In genomic region chr13:50358221-50358620, GRCh38 we compare ENCODE assay signal across 12 cellular contexts.
A peak's percentile ranks its signal among the peaks of the same experiment; 100 is the strongest.
DNase-seq lines count a peak whose midpoint lies in the region; ATAC-seq, FAIRE-seq and TF ChIP-seq lines count a peak whose summit lies in the region.
"Had no signal": no experiment of that assay in that cellular context is flagged by ENCODE, and none has a peak within 500 bp of the region (broad histone marks: within the 10 kb centered on the region; RNA-seq: fewer than 3 reads in every experiment).

No MANE protein-coding gene starts in this region.

- H3K27ac Mint-ChIP-seq in naive B cell: peak overlapping the region in 4 of 6 donors; percentile 1 to 85 (median 40)
- H3K27ac Mint-ChIP-seq in activated CD8-positive, alpha-beta T cell treated with anti-CD3 and anti-CD28 coated beads, Interleukin-2, amount 10 ng/mL, durations not matched to agents 7 days and 5 days: no peak overlapping the region
- H3K27ac Mint-ChIP-seq in endodermal cell: no peak overlapping the region

- H3K4me3 Mint-ChIP-seq in naive B cell (peak overlapping the region in 1 of 8 donors; percentile 51), endodermal cell (no peak overlapping the region)
- no peak overlapping the region for H3K4me3 Mint-ChIP-seq in activated CD8-positive, alpha-beta T cell treated with anti-CD3 and anti-CD28 coated beads, Interleukin-2, amount 10 ng/mL, durations not matched to agents 7 days and 5 days

- intact Hi-C loops in HepG2 (cut with micrococcal nuclease; ENCODE audit: unreplicated experiment): no loop called here
- intact Hi-C loops in dorsolateral prefrontal cortex (cut with DNase I): no loop called here

- POLR2A ChIA-PET in HepG2 (lab: Yijun Ruan, JAX): no interaction called here
- POLR2A ChIA-PET in activated CD8-positive, alpha-beta T cell treated with anti-CD3 and anti-CD28 coated beads, Interleukin-2, amount 10 ng/mL, durations not matched to agents 7 days and 5 days (lab: Charles Lee): interaction anchor here (0.8 kb wide), 1 partner anchor 234 kb away, joined by 3 read pairs; no protein-coding TSS in a partner anchor

- no peaks in the 10 kb centered on the region for H3K9me3 ChIP-seq in liver (ENCODE audit: control insufficient read depth in 4 of 4, low read length in 3 of 4)
- no peaks in the 10 kb centered on the region for H3K9me3 ChIP-seq in HepG2 (ENCODE audit: low read length)
- H3K9me3 ChIP-seq in endodermal cell (ENCODE audit: control insufficient read depth, low read length): no peaks in the 10 kb centered on the region
- H3K9me3 ChIP-seq: BLaER1 treated with 17β-estradiol and CSF1 and Interleukin-3, amounts not matched to agents 10 nM and 100 nM had no signal

- no peaks in the 10 kb centered on the region for H3K36me3 ChIP-seq in liver (ENCODE audit: control insufficient read depth in 4 of 4, insufficient read depth in 3 of 4, low read depth in 1 of 4, low read length in 3 of 4)
- no peaks in the 10 kb centered on the region for H3K36me3 ChIP-seq in HepG2 (replicated peaks in 1 of 2; ENCODE audit: control insufficient read depth in 1 of 2, insufficient read depth in 2 of 2, low read length in 2 of 2)
- no peaks in the 10 kb centered on the region for H3K36me3 ChIP-seq in endodermal cell (ENCODE audit: control insufficient read depth, insufficient read depth, low read length)
- H3K36me3 ChIP-seq: BLaER1 treated with 17β-estradiol and CSF1 and Interleukin-3, amounts not matched to agents 10 nM and 100 nM had no signal

- no peaks in the 10 kb centered on the region for H3K27me3 Mint-ChIP-seq in naive B cell
- H3K27me3 Mint-ChIP-seq in activated CD8-positive, alpha-beta T cell treated with anti-CD3 and anti-CD28 coated beads, Interleukin-2, amount 10 ng/mL, durations not matched to agents 7 days and 5 days (ENCODE audit: low read depth): peaks cover 5% of the 10 kb centered on the region
- peaks cover 1% of the 10 kb centered on the region for H3K27me3 Mint-ChIP-seq in endodermal cell (ENCODE audit: insufficient read depth)

- H3K9ac ChIP-seq in liver (ENCODE audit: low read depth in 1 of 2, low read length in 2 of 2): no peak overlapping the region
- H3K9ac ChIP-seq in HepG2 (ENCODE audit: insufficient read depth, low read depth, low read length): no peak overlapping the region
- no peak overlapping the region for H3K9ac ChIP-seq in endodermal cell (ENCODE audit: extremely low read depth, low read length, poor library complexity, severe bottlenecking)
- H3K9ac ChIP-seq: BLaER1 treated with 17β-estradiol and CSF1 and Interleukin-3, amounts not matched to agents 10 nM and 100 nM had no signal

- no peak for TF ChIP-seq RAD21 in liver (IDR thresholded peaks at IDR 0.05)
- TF ChIP-seq RAD21 in HepG2 (CRISPR knock-in tag; IDR thresholded peaks at IDR 0.05): no peak

- no peak for TF ChIP-seq POLR2A in HepG2 (IDR thresholded peaks at IDR 0.05; ENCODE audit: insufficient read depth in 1 of 2, low read depth in 2 of 2, low read length in 2 of 2)

- FAIRE-seq in HepG2 (lab: Jason Lieb, UNC): no peak
- FAIRE-seq: TTC549 had no signal

- CTCF ChIA-PET in HepG2 (lab: Yijun Ruan, JAX; ENCODE audit: low intra/inter-chr PET ratio, low total read pairs): no interaction called here
- CTCF ChIA-PET in activated CD8-positive, alpha-beta T cell treated with anti-CD3 and anti-CD28 coated beads, Interleukin-2, amount 10 ng/mL, durations not matched to agents 7 days and 5 days (lab: Charles Lee): interaction anchor here (1.0 to 1.6 kb wide), 2 partner anchors 12 to 554 kb away, joined by 3 to 4 read pairs; no protein-coding TSS in a partner anchor

- H3K4me3 ChIP-seq in liver (ENCODE audit: low read depth in 1 of 3, low read length in 3 of 3) (no peak overlapping the region), HepG2 (replicated peaks in 1 of 3; ENCODE audit: insufficient read depth in 1 of 3, low read depth in 2 of 3, low read length in 3 of 3) (no peak overlapping the region), dorsolateral prefrontal cortex (peak overlapping the region in 3 of 59 donors; percentile 7 to 24 (median 16)), endodermal cell (ENCODE audit: low read length) (no peak overlapping the region)
- H3K4me3 ChIP-seq: BLaER1 treated with 17β-estradiol and CSF1 and Interleukin-3, amounts not matched to agents 10 nM and 100 nM; lung had no signal

- no peak overlapping the region for H2AFZ ChIP-seq in HepG2 (ENCODE audit: low read length)

- no peak for ATAC-seq in HepG2
- no peak for ATAC-seq in naive B cell (ENCODE audit: low read depth in 2 of 2)
- ATAC-seq in activated CD8-positive, alpha-beta T cell treated with anti-CD3 and anti-CD28 coated beads, Interleukin-2, amount 10 ng/mL, durations not matched to agents 7 days and 5 days: no peak
- no peak for ATAC-seq in HG03354 (IDR thresholded peaks at IDR 0.05; ENCODE audit: poor library complexity, severe bottlenecking, unreplicated experiment)
- no peak for ATAC-seq in HG03025 (IDR thresholded peaks at IDR 0.05; ENCODE audit: low FRiP score, unreplicated experiment)

- no peak for TF ChIP-seq EP300 in HepG2 (IDR thresholded peaks at IDR 0.05; ENCODE audit: low read depth in 2 of 2, low read length in 2 of 2)
- TF ChIP-seq EP300 in HepG2 (CRISPR knock-in tag; IDR thresholded peaks at IDR 0.05; ENCODE audit: borderline replicate concordance): no peak

- H3K4me2 ChIP-seq in HepG2 (ENCODE audit: low read depth, low read length): no peak overlapping the region

- peaks cover 2% of the 10 kb centered on the region for H3K79me2 ChIP-seq in HepG2 (ENCODE audit: insufficient read depth, low read length)

- H3K36me3 Mint-ChIP-seq in naive B cell: no peaks in the 10 kb centered on the region
- H3K36me3 Mint-ChIP-seq in activated CD8-positive, alpha-beta T cell treated with anti-CD3 and anti-CD28 coated beads, Interleukin-2, amount 10 ng/mL, durations not matched to agents 7 days and 5 days (ENCODE audit: low read depth): no peaks in the 10 kb centered on the region
- no peaks in the 10 kb centered on the region for H3K36me3 Mint-ChIP-seq in endodermal cell (ENCODE audit: low read depth)

- TF ChIP-seq CTCF in liver (IDR thresholded peaks at IDR 0.05; ENCODE audit: low read depth, low read length, missing input control): no peak
- TF ChIP-seq CTCF in HepG2 (CRISPR knock-in tag; IDR thresholded peaks at IDR 0.05): no peak
- no peak for TF ChIP-seq CTCF in dorsolateral prefrontal cortex (IDR thresholded peaks at IDR 0.05 in 54 of 56, conservative IDR thresholded peaks at IDR 0.05 in 2 of 56; ENCODE audit: low read depth in 1 of 56, partially characterized antibody in 56 of 56)
- no peak for TF ChIP-seq CTCF in endodermal cell (conservative IDR thresholded peaks at IDR 0.05)

- H3K27me3 ChIP-seq in liver (ENCODE audit: control insufficient read depth in 4 of 4, insufficient read depth in 4 of 4, low read length in 3 of 4) (no peaks in the 10 kb centered on the region), HepG2 (ENCODE audit: control insufficient read depth in 1 of 2, insufficient read depth in 2 of 2, low read length in 2 of 2) (no peaks in the 10 kb centered on the region), dorsolateral prefrontal cortex (no peaks in the 10 kb centered on the region), endodermal cell (ENCODE audit: control insufficient read depth, insufficient read depth, low read length, poor library complexity, severe bottlenecking) (peaks cover 7% of the 10 kb centered on the region)
- H3K27me3 ChIP-seq: BLaER1 treated with 17β-estradiol and CSF1 and Interleukin-3, amounts not matched to agents 10 nM and 100 nM had no signal

- H3K9me3 Mint-ChIP-seq in naive B cell (no peaks in the 10 kb centered on the region), endodermal cell (no peaks in the 10 kb centered on the region)
- H3K9me3 Mint-ChIP-seq in activated CD8-positive, alpha-beta T cell treated with anti-CD3 and anti-CD28 coated beads, Interleukin-2, amount 10 ng/mL, durations not matched to agents 7 days and 5 days (ENCODE audit: insufficient read depth): no peaks in the 10 kb centered on the region

- H3K4me1 ChIP-seq in liver (ENCODE audit: control insufficient read depth in 4 of 4, insufficient read depth in 4 of 4, low read length in 3 of 4): peaks cover 3 to 50% (median 17%) of the 10 kb centered on the region in 4 donors
- peaks cover 14% of the 10 kb centered on the region for H3K4me1 ChIP-seq in HepG2 (ENCODE audit: insufficient read depth, low read length)
- no peaks in the 10 kb centered on the region for H3K4me1 ChIP-seq in endodermal cell (ENCODE audit: control insufficient read depth, insufficient read depth, low read length)

- BruUV-seq in HepG2 (replicated peaks; lab: Mats Ljungman, UMichigan): no TSS peak

- H3K4me1 Mint-ChIP-seq in naive B cell: peaks cover 25 to 40% (median 38%) of the 10 kb centered on the region in 3 donors
- H3K4me1 Mint-ChIP-seq in activated CD8-positive, alpha-beta T cell treated with anti-CD3 and anti-CD28 coated beads, Interleukin-2, amount 10 ng/mL, durations not matched to agents 7 days and 5 days (ENCODE audit: low read depth): peaks cover 43% of the 10 kb centered on the region
- no peaks in the 10 kb centered on the region for H3K4me1 Mint-ChIP-seq in endodermal cell

- peak overlapping the region; percentile 81 to 83 for H3K27ac ChIP-seq in liver (ENCODE audit: low read depth in 1 of 2, low read length in 2 of 2)
- H3K27ac ChIP-seq in HepG2 (ENCODE audit: extremely low read length, insufficient read depth, low read length): no peak overlapping the region
- peak overlapping the region in 51 of 59 donors; percentile 6 to 87 (median 58) for H3K27ac ChIP-seq in dorsolateral prefrontal cortex
- H3K27ac ChIP-seq in endodermal cell (ENCODE audit: low read depth, low read length): no peak overlapping the region
- H3K27ac ChIP-seq: BLaER1 treated with 17β-estradiol and CSF1 and Interleukin-3, amounts not matched to agents 10 nM and 100 nM had no signal

- DNase-seq in HepG2 (ENCODE audit: low spot score) (no peak), dorsolateral prefrontal cortex (peak in 2 of 10 donors; percentile 21 to 38), naive B cell (no peak), endodermal cell (no peak)
- DNase-seq in activated CD8-positive, alpha-beta T cell treated with anti-CD3 and anti-CD28 coated beads, Interleukin-2, amount 10 ng/mL, durations not matched to agents 7 days and 5 days: no peak
- DNase-seq: activated effector memory CD4-positive, alpha-beta T cell treated with anti-CD3 and anti-CD28 coated beads, Interleukin-2, amount 50 U/mL, for 16 hours had no signal

- in situ Hi-C loops in HepG2 (cut with HindIII; ENCODE audit: extremely low pct_ligation_motif_present, low pct_unique_long_range_greater_than_20kb): no loop called here

- H4K20me1 ChIP-seq in HepG2 (ENCODE audit: insufficient read depth, low read length): no peaks in the 10 kb centered on the region; the same call in 1 of the 2 replicates
- H4K20me1 ChIP-seq: BLaER1 treated with 17β-estradiol and CSF1 and Interleukin-3, amounts not matched to agents 10 nM and 100 nM had no signal

TF ChIP-seq in HepG2, 621 proteins besides CTCF, POLR2A, EP300 and RAD21 (continues in another document):
- TF ChIP-seq ERF (CRISPR knock-in tag; IDR thresholded peaks at IDR 0.05) (no peak), FOXO1 (CRISPR knock-in tag; IDR thresholded peaks at IDR 0.05) (no peak), DRAP1 (CRISPR knock-in tag; IDR thresholded peaks at IDR 0.05) (no peak)

Comparison
In these comparisons a context has a peak if more than half of its experiments do, and no peak if none do; other contexts are left out.
1. H3K27ac ChIP-seq: peak in liver (2 of 2) and dorsolateral prefrontal cortex (51 of 59); none in HepG2 (single experiment) and endodermal cell (single experiment).
2. H3K27ac Mint-ChIP-seq: peak in naive B cell (4 of 6); none in activated CD8-positive, alpha-beta T cell treated with anti-CD3 and anti-CD28 coated beads, Interleukin-2, amount 10 ng/mL, durations not matched to agents 7 days and 5 days (single experiment) and endodermal cell (single experiment).